In the genomic region with DNA sequence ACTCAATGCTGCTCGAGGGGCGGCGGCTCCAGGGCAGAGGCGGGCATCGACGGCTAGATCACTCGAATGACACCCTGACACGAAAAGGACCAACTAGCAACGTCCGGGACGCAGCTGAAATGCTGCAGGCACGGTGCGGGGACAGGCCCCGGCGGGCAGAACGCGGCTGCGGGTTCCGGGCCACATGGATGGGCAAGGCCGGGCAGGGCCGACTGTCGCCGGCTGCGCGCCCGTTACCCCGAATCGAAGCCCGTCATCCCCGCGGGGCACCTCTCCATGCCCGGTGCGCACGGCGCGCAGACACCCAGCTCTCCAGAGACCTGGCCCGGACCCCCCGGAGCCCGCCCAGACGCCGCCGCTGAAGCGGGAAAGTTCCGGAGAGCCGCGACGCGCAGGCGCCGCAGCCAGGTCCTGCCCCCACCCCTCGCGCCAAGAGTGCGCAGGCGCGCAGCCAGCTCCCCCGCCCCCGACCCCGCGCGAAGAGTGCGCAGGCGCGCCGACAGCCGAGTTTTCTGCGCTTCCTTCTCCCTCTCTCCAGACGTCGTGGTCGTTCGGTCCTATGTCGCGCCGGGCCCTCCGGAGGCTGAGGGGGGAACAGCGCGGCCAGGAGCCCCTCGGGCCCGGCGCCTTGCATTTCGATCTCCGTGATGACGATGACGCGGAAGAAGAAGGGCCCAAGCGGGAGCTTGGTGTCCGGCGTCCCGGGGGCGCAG, we compare ENCODE assay signal across 1 cellular context.
TF ChIP-seq lines count a peak whose summit lies in the region.

A gene with protein sequence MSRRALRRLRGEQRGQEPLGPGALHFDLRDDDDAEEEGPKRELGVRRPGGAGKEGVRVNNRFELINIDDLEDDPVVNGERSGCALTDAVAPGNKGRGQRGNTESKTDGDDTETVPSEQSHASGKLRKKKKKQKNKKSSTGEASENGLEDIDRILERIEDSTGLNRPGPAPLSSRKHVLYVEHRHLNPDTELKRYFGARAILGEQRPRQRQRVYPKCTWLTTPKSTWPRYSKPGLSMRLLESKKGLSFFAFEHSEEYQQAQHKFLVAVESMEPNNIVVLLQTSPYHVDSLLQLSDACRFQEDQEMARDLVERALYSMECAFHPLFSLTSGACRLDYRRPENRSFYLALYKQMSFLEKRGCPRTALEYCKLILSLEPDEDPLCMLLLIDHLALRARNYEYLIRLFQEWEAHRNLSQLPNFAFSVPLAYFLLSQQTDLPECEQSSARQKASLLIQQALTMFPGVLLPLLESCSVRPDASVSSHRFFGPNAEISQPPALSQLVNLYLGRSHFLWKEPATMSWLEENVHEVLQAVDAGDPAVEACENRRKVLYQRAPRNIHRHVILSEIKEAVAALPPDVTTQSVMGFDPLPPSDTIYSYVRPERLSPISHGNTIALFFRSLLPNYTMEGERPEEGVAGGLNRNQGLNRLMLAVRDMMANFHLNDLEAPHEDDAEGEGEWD (plus strand): TSS at position 484 of the 713 bp plus-strand sequence. CDS start 76 bp downstream, at position 560.

TF ChIP-seq in K562, 482 proteins besides CTCF, POLR2A, EP300 and RAD21 (continued from another document and continues in another):
- TF ChIP-seq ATF6 (CRISPR knock-in tag; IDR thresholded peaks at IDR 0.05) = no peak
- TF ChIP-seq FOS (IDR thresholded peaks at IDR 0.05; ENCODE audit: extremely low read depth, insufficient read length) = no peak
- TF ChIP-seq KAT8 (IDR thresholded peaks at IDR 0.05; ENCODE audit: low read depth) = no peak
- TF ChIP-seq BACH1 (tag; IDR thresholded peaks at IDR 0.05) = no peak
- TF ChIP-seq NFE2L1 (tag; IDR thresholded peaks at IDR 0.05; ENCODE audit: borderline replicate concordance, low read depth) = no peak
- no peak for TF ChIP-seq ZNF24 (IDR thresholded peaks at IDR 0.05)
- peak; percentile 69 for TF ChIP-seq MBD2 (IDR thresholded peaks at IDR 0.05; ENCODE audit: borderline replicate concordance, low read depth)
- TF ChIP-seq TAL1 (IDR thresholded peaks at IDR 0.05) = no peak
- TF ChIP-seq ZC3H11A (IDR thresholded peaks at IDR 0.05; ENCODE audit: low read depth, low read length) = no peak
- no peak for TF ChIP-seq PATZ1 (CRISPR knock-in tag; IDR thresholded peaks at IDR 0.05; ENCODE audit: borderline replicate concordance)
- 0 out of 2 replicates have a peak, but pooled peaks have one; percentile 6 for TF ChIP-seq ATF4 (CRISPR knock-in tag; IDR thresholded peaks at IDR 0.05)
- TF ChIP-seq, protein P1, sequence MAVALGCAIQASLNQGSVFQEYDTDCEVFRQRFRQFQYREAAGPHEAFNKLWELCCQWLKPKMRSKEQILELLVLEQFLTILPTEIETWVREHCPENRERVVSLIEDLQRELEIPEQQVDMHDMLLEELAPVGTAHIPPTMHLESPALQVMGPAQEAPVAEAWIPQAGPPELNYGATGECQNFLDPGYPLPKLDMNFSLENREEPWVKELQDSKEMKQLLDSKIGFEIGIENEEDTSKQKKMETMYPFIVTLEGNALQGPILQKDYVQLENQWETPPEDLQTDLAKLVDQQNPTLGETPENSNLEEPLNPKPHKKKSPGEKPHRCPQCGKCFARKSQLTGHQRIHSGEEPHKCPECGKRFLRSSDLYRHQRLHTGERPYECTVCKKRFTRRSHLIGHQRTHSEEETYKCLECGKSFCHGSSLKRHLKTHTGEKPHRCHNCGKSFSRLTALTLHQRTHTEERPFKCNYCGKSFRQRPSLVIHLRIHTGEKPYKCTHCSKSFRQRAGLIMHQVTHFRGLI (CRISPR knock-in tag; IDR thresholded peaks at IDR 0.05) = no peak
- TF ChIP-seq NCOR1 (IDR thresholded peaks at IDR 0.05) = peak; percentile 54; the same call in 1 of the 2 replicates
- TF ChIP-seq MAZ (CRISPR knock-in tag; conservative IDR thresholded peaks at IDR 0.05 in 1 of 2, IDR thresholded peaks at IDR 0.05 in 1 of 2) = peak; percentile 68 to 78; a peak in 3 of 4 replicates
- no peak for TF ChIP-seq NFYB (IDR thresholded peaks at IDR 0.05; ENCODE audit: extremely low read depth, insufficient read length)
- peak; percentile 37 to 65; a peak in 2 of 4 replicates for TF ChIP-seq MLLT1 (IDR thresholded peaks at IDR 0.05)
- TF ChIP-seq SMC3 (conservative IDR thresholded peaks at IDR 0.05; ENCODE audit: insufficient read depth, low read depth, low read length) = 0 out of 2 replicates have a peak, but pooled peaks have one; percentile 26
- TF ChIP-seq CXXC5 (CRISPR knock-in tag; IDR thresholded peaks at IDR 0.05) = peak; percentile 98
- no peak for TF ChIP-seq ZKSCAN3 (CRISPR knock-in tag; IDR thresholded peaks at IDR 0.05)
- TF ChIP-seq SMAD1 (IDR thresholded peaks at IDR 0.05; ENCODE audit: low read depth, low read length, partially characterized antibody) = peak; percentile 55
- TF ChIP-seq ZFP1 (CRISPR knock-in tag; IDR thresholded peaks at IDR 0.05) = no peak
- 0 out of 2 replicates have a peak, but pooled peaks have one; percentile 9 for TF ChIP-seq SP1 (CRISPR knock-in tag; IDR thresholded peaks at IDR 0.05)
- TF ChIP-seq TEAD4 (IDR thresholded peaks at IDR 0.05; ENCODE audit: low read length) = 0 out of 2 replicates have a peak, but pooled peaks have one; percentile 2
- TF ChIP-seq TEAD4 (CRISPR knock-in tag; IDR thresholded peaks at IDR 0.05; ENCODE audit: borderline replicate concordance) = no peak; the same call in 1 of the 2 replicates
- TF ChIP-seq FOXK2 (conservative IDR thresholded peaks at IDR 0.05 in 1 of 2, IDR thresholded peaks at IDR 0.05 in 1 of 2; ENCODE audit: low read depth in 2 of 2) = peak; percentile 28 to 51; a peak in 2 of 4 replicates
- TF ChIP-seq ZNF143 (CRISPR knock-in tag; IDR thresholded peaks at IDR 0.05) = no peak
- peak; percentile 70 for TF ChIP-seq TAF7 (tag; IDR thresholded peaks at IDR 0.05)
- TF ChIP-seq SMARCB1 (IDR thresholded peaks at IDR 0.05; ENCODE audit: insufficient read length, low read depth) = no peak
- peak; percentile 70 for TF ChIP-seq ZNF232 (CRISPR knock-in tag; IDR thresholded peaks at IDR 0.05)
- TF ChIP-seq ZNF324 (CRISPR knock-in tag; IDR thresholded peaks at IDR 0.05) = no peak
- peak; percentile 48; the same call in 1 of the 2 replicates for TF ChIP-seq SOX6 (IDR thresholded peaks at IDR 0.05)
- TF ChIP-seq GTF2F1 (IDR thresholded peaks at IDR 0.05; ENCODE audit: low read depth, low read length) = 0 out of 2 replicates have a peak, but pooled peaks have one; percentile 23
- no peak for TF ChIP-seq ARNT (IDR thresholded peaks at IDR 0.05)
- no peak for TF ChIP-seq ZNF551 (CRISPR knock-in tag; IDR thresholded peaks at IDR 0.05)
- no peak for TF ChIP-seq RBM39 (optimal IDR thresholded peaks at IDR 0.05; ENCODE audit: low read depth, low read length)
- no peak for TF ChIP-seq SMARCE1 (IDR thresholded peaks at IDR 0.05)
- no peak for TF ChIP-seq FOXM1 (IDR thresholded peaks at IDR 0.05; ENCODE audit: low read depth)
- peak; percentile 84; the same call in 1 of the 2 replicates for TF ChIP-seq FOXM1 (CRISPR knock-in tag; IDR thresholded peaks at IDR 0.05; ENCODE audit: low read depth)
- TF ChIP-seq WHSC1 (IDR thresholded peaks at IDR 0.05; ENCODE audit: low read length) = no peak
- TF ChIP-seq ZNF830 (CRISPR knock-in tag; IDR thresholded peaks at IDR 0.05) = peak; percentile 56; the same call in 1 of the 2 replicates
